8 cellular contexts compared by ENCODE assay signal in the genomic region with DNA sequence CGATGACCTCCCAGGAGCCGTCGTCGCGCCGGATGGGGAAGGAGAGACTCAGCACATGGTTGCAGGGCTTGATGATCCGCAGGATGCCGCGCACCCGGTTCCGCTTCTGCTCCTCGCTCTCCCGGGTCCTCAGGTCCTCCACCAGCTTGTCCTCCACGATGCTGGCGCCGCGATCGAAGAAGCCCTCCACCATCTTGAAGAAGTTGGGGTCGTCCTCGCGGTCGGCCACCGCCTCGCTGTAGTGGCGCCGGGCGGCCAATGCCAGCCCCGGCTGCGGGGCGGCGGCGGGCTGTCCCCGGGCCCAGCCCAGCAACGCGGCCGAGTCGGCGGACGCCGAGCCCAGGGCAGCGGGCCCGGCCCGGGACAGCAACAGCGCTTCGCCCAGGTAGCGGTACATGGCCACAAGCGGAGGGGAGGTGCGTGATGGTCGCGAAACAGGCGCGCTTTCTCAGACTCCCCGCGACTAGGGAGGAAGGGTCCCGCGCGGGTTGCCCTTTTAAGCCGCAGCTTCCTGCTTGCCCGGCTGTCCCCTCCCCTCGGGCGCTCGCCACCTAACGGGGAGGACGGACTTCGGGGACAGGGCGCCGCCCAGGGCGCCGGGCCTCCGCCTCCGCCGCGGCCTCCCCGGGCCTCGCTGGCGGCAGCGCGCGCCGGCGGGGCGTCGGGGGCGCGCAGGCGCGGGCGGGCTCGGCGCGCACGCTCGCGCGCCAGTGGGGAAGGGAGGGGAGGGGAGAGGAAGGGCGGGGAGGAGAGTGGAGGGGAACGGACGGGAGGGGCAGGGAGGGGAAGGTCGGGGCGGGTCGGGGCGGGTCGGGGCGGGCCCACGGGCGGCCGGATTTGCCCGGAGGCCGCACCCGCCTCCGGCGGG. TPM values are rescaled to one million over a fixed set of nuclear protein-coding genes. Genes with fewer than 3 reads are reported as not detected.
DNase-seq lines count a peak whose midpoint lies in the region; ATAC-seq, FAIRE-seq and TF ChIP-seq lines count a peak whose summit lies in the region.

A gene (minus strand): TSS at position 471 of the 868 bp plus-strand sequence. CDS start 74 bp downstream, at position 397.
A gene with protein sequence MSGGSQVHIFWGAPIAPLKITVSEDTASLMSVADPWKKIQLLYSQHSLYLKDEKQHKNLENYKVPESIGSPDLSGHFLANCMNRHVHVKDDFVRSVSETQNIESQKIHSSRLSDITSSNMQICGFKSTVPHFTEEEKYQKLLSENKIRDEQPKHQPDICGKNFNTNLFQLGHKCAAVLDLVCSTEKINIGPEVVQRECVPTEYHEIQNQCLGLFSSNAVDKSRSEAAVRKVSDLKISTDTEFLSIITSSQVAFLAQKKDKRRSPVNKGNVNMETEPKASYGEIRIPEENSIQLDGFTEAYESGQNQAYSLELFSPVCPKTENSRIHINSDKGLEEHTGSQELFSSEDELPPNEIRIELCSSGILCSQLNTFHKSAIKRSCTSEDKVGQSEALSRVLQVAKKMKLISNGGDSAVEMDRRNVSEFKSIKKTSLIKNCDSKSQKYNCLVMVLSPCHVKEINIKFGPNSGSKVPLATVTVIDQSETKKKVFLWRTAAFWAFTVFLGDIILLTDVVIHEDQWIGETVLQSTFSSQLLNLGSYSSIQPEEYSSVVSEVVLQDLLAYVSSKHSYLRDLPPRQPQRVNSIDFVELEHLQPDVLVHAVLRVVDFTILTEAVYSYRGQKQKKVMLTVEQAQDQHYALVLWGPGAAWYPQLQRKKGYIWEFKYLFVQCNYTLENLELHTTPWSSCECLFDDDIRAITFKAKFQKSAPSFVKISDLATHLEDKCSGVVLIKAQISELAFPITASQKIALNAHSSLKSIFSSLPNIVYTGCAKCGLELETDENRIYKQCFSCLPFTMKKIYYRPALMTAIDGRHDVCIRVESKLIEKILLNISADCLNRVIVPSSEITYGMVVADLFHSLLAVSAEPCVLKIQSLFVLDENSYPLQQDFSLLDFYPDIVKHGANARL (plus strand): TSS at position 834 of the 868 bp plus-strand sequence. CDS start 56,149 bp downstream, outside the sequence.

- H3K9me3 ChIP-seq in esophagus (ENCODE audit: control insufficient read depth in 2 of 2, insufficient read depth in 1 of 2, low read depth in 1 of 2, low read length in 1 of 2), result no peaks in the 10 kb centered on the region
- no peaks in the 10 kb centered on the region for H3K9me3 ChIP-seq in mucosa of stomach (ENCODE audit: control insufficient read depth, low read length)

- WGBS in esophagus, 2 donors, result 0 to 1% methylated on average over 72 to 112 of the region's 112 CpGs

- peaks cover 9% of the 10 kb centered on the region for H3K4me1 Mint-ChIP-seq in Calu3 (ENCODE audit: low read depth, unreplicated experiment)

- H3K4me1 ChIP-seq in esophagus (ENCODE audit: control insufficient read depth in 2 of 2, insufficient read depth in 2 of 2, low read length in 1 of 2) (no peaks in the 10 kb centered on the region), mucosa of stomach (ENCODE audit: control insufficient read depth, insufficient read depth, low read length) (peaks cover 15% of the 10 kb centered on the region)

- peak; percentile 66 for FAIRE-seq in HTR-8/SVneo (lab: Jason Lieb, UNC)

- peak within 1 kb of the TSS; percentile 68 to 97 for H3K4me3 ChIP-seq in esophagus (ENCODE audit: low read depth in 1 of 2, low read length in 2 of 2)
- H3K4me3 ChIP-seq in mucosa of stomach (ENCODE audit: low read length), result peak within 1 kb of the TSS; percentile 58

- peaks cover 0 to 3% of the 10 kb centered on the region in 2 donors for H3K36me3 ChIP-seq in esophagus (ENCODE audit: control insufficient read depth in 2 of 2, insufficient read depth in 2 of 2, low read length in 1 of 2)
- H3K36me3 ChIP-seq in mucosa of stomach (ENCODE audit: control insufficient read depth, insufficient read depth, low read length), result no peaks in the 10 kb centered on the region

- peak within 1 kb of the TSS; percentile 65 for H3K4me3 Mint-ChIP-seq in Calu3 (ENCODE audit: low read depth, unreplicated experiment)

- peak within 1 kb of the TSS; percentile 99 to 100 for H3K27ac ChIP-seq in esophagus (ENCODE audit: low read depth in 2 of 2, low read length in 1 of 2)

- DNase-seq in Calu3 (peak; percentile 90), HTR-8/SVneo (ENCODE audit: insufficient read length, low spot score) (peak; percentile 85), OCI-M1 (lab: John Stamatoyannopoulos, UW) (peak; percentile 96)
- peak; percentile 89 for DNase-seq in activated T-cell treated with anti-CD3 and anti-CD28 coated beads, Interleukin-2, amount 50 U/mL, for 1 hour
- DNase-seq in stimulated activated CD8-positive, alpha-beta memory T cell treated with anti-CD3 and anti-CD28 coated beads, Interleukin-7, amount 100 ng/mL, for 24 hours (ENCODE audit: low read depth), result peak; percentile 69

- intact Hi-C loops in Calu3 (cut with micrococcal nuclease; ENCODE audit: unreplicated experiment), result loop anchor here (5.0 kb wide), 1 partner anchor 122 kb away; no protein-coding TSS in a partner anchor

- no peaks in the 10 kb centered on the region for H3K27me3 Mint-ChIP-seq in Calu3 (ENCODE audit: unreplicated experiment)

- H3K27me3 ChIP-seq in esophagus (ENCODE audit: control insufficient read depth in 1 of 2, insufficient read depth in 2 of 2, low read length in 2 of 2) (no peaks in the 10 kb centered on the region), mucosa of stomach (ENCODE audit: control insufficient read depth, insufficient read depth, low read length) (no peaks in the 10 kb centered on the region)

- no peak for TF ChIP-seq CTCF in Calu3 (IDR thresholded peaks at IDR 0.05; ENCODE audit: unreplicated experiment)

- H3K27ac Mint-ChIP-seq in Calu3 (ENCODE audit: unreplicated experiment), result peak within 1 kb of the TSS; percentile 68

- CTCF ChIA-PET in Calu3 (lab: Charles Lee), result no interaction called here

- peak; percentile 68 for ATAC-seq in GM21360 (IDR thresholded peaks at IDR 0.05; ENCODE audit: unreplicated experiment)

- no TSS peak for BruUV-seq in Calu3 (replicated peaks; lab: Mats Ljungman, UMichigan)

- H3K9me3 Mint-ChIP-seq in Calu3 (ENCODE audit: low read depth, unreplicated experiment), result no peaks in the 10 kb centered on the region

- peak within 1 kb of the TSS; percentile 79 for H3K9ac ChIP-seq in mucosa of stomach (ENCODE audit: low read length)

- H3K36me3 Mint-ChIP-seq in Calu3 (ENCODE audit: insufficient read depth, unreplicated experiment), result peaks cover 39% of the 10 kb centered on the region

RNA-seq across cellular contexts. Expression of the first gene that starts in this region (rescaled TPM):
- 60.2 and 70.8 TPM in 2 replicates for total RNA-seq in Calu3 (2022)
- polyA plus RNA-seq in esophagus, result 10 to 100 TPM; 57.0 to 68.8 TPM

RNA-seq across cellular contexts. Expression of the second gene that starts in this region (rescaled TPM):
- 11.4 and 11.5 TPM in 2 replicates for total RNA-seq in Calu3 (2022)
- 10 to 100 TPM in 1 of 2 donors, 1 to 10 TPM in 1; 10.0 to 10.6 TPM for polyA plus RNA-seq in esophagus

Comparison
In these comparisons a context has a peak if more than half of its experiments do, and no peak if none do; other contexts are left out.
1. Peak in every context shown above with its lines: DNase-seq, ATAC-seq, H3K4me3 ChIP-seq and H3K27ac ChIP-seq.